16 cellular contexts compared by ENCODE assay signal in the genomic region with DNA sequence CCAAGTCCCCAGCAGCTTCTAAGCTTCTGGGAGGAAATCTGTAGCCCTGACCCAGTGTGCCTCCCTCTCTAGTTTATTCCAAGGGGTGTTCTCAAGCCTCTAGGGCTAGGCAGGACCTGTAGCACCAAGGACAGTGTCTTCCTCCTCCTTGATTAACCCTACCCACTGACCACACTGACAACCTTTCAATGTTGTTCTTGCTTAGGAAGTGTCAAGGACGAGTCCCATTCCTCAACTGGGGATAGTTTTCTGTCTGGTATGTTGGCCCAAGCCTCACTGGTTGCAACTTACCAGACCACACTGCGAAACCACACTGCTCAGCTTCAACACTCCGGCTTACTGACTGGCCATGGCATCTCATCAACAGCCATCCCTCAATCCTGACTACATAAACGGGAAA.
DNase-seq lines count a peak whose midpoint lies in the region; ATAC-seq and TF ChIP-seq lines count a peak whose summit lies in the region.
"Had no signal": no experiment of that assay in that cellular context is flagged by ENCODE, and none has a peak within 500 bp of the region (broad histone marks: within the 10 kb centered on the region; RNA-seq: fewer than 3 reads in every experiment).

No MANE protein-coding gene starts in this region.

- 80 to 84% methylated on average over 4 of the region's 4 CpGs for WGBS in GM23248 (ENCODE audit: low coverage in 1 of 2, low lambda C conversion rate in 2 of 2, missing lambda C conversion rate in 2 of 2), 2 experiments

- H3F3A ChIP-seq in GM23248 (ENCODE audit: insufficient read depth), result no peaks in the 10 kb centered on the region; the same call in 1 of the 2 replicates

- no peak for TF ChIP-seq CTCF in CD8-positive, alpha-beta T cell (IDR thresholded peaks at IDR 0.05)
- no peak for TF ChIP-seq CTCF in coronary artery (IDR thresholded peaks at IDR 0.05)

- H3K9me3 ChIP-seq in CD8-positive, alpha-beta T cell (ENCODE audit: low read length), result no peaks in the 10 kb centered on the region
- H3K9me3 ChIP-seq in GM23248 (ENCODE audit: low read depth), result no peaks in the 10 kb centered on the region

- H2AFZ ChIP-seq in GM23248, result no peak overlapping the region

- H3K4me1 Mint-ChIP-seq in CD8-positive, alpha-beta T cell (ENCODE audit: low read depth), result peaks cover 80% of the 10 kb centered on the region

- no peak for DNase-seq in CD8-positive, alpha-beta T cell
- DNase-seq in coronary artery (ENCODE audit: low spot score) (no peak), posterior vena cava (ENCODE audit: low spot score) (peak; percentile 7), C1 segment of cervical spinal cord (lab: John Stamatoyannopoulos, UW) (no peak), GM23248 (no peak), DMS79 treated with DMSO at 0.1 percent for 48 hours (lab: John Stamatoyannopoulos, UW) (no peak)
- no peak for DNase-seq in stimulated activated naive CD4-positive, alpha-beta T cell (lab: John Stamatoyannopoulos, UW)
- DNase-seq: anterior cingulate cortex; effector CD8-positive, alpha-beta T cell; GDM1; mesendoderm; NCI-H1694; NCI-H774; Right ventricle myocardium superior; stimulated activated CD8-positive, alpha-beta memory T cell treated with anti-CD3 and anti-CD28 coated beads, Interleukin-4, amount 100 ng/mL, for 48 hours had no signal

- peak overlapping the region; percentile 22 for H3K4me3 Mint-ChIP-seq in CD8-positive, alpha-beta T cell

- no peaks in the 10 kb centered on the region for H4K20me1 ChIP-seq in GM23248 (ENCODE audit: insufficient read depth)

- H3K79me2 ChIP-seq in GM23248 (ENCODE audit: insufficient read depth), result peaks cover 56% of the 10 kb centered on the region

- in situ Hi-C loops in GM23248 (cut with MboI), result loop anchor here (25.0 kb wide), 1 partner anchor 444 kb away; no protein-coding TSS in a partner anchor

- CTCF ChIA-PET in CD8-positive, alpha-beta T cell (lab: Charles Lee), result interaction anchor here (1.1 to 5.9 kb wide), 7 partner anchors 13 to 188 kb away, joined by 3 to 36 read pairs (median 5); no protein-coding TSS in a partner anchor

- H3K9me3 Mint-ChIP-seq in CD8-positive, alpha-beta T cell, result no peaks in the 10 kb centered on the region

- H3K36me3 ChIP-seq in CD8-positive, alpha-beta T cell (ENCODE audit: insufficient read depth, low read length), result no peaks in the 10 kb centered on the region
- H3K36me3 ChIP-seq in GM23248 (ENCODE audit: low read depth), result no peaks in the 10 kb centered on the region; the same call in 1 of the 2 replicates

- no peak overlapping the region for H3K27ac Mint-ChIP-seq in CD8-positive, alpha-beta T cell

- POLR2A ChIA-PET in CD8-positive, alpha-beta T cell (lab: Charles Lee), result interaction anchor here (1.3 kb wide), 1 partner anchor 9 kb away, joined by 4 read pairs; no protein-coding TSS in a partner anchor

- H3K4me3 ChIP-seq in CD8-positive, alpha-beta T cell (ENCODE audit: low read depth, low read length), result no peak overlapping the region
- H3K4me3 ChIP-seq in coronary artery (no peak overlapping the region), GM23248 (no peak overlapping the region)

- H3K27me3 Mint-ChIP-seq in CD8-positive, alpha-beta T cell (ENCODE audit: low read depth), result no peaks in the 10 kb centered on the region

- no peak for ATAC-seq in CD8-positive, alpha-beta T cell

- no peaks in the 10 kb centered on the region for H3K9me2 ChIP-seq in GM23248 (ENCODE audit: insufficient read depth)

- intact Hi-C loops in CD8-positive, alpha-beta T cell (cut with DNase I, micrococcal nuclease), result no loop called here
- intact Hi-C loops in posterior vena cava (cut with DNase I), result no loop called here

- H3K36me3 Mint-ChIP-seq in CD8-positive, alpha-beta T cell, result peaks cover 64% of the 10 kb centered on the region

- H3K4me1 ChIP-seq in CD8-positive, alpha-beta T cell (ENCODE audit: insufficient read depth, low read length), result peaks cover 69% of the 10 kb centered on the region
- peaks cover 12% of the 10 kb centered on the region; the same call in 1 of the 2 replicates for H3K4me1 ChIP-seq in GM23248 (ENCODE audit: insufficient read depth)

- no peaks in the 10 kb centered on the region for H3K27me3 ChIP-seq in CD8-positive, alpha-beta T cell (ENCODE audit: insufficient read depth, low read length)
- no peaks in the 10 kb centered on the region for H3K27me3 ChIP-seq in GM23248 (replicated peaks; ENCODE audit: insufficient read depth)

- no peak overlapping the region for H3K27ac ChIP-seq in CD8-positive, alpha-beta T cell (ENCODE audit: low read depth, low read length)
- H3K27ac ChIP-seq in coronary artery (peak overlapping the region; percentile 24 to 33), GM23248 (no peak overlapping the region)

- H3K9ac ChIP-seq in GM23248, result no peak overlapping the region

- H3K4me2 ChIP-seq in GM23248 (ENCODE audit: unreplicated experiment), result no peak overlapping the region

TF ChIP-seq in PFSK-1, 5 proteins besides CTCF, POLR2A, EP300 and RAD21:
- no peak for TF ChIP-seq POLR2AphosphoS5 (IDR thresholded peaks at IDR 0.05; ENCODE audit: low read depth, low read length)
- TF ChIP-seq REST (IDR thresholded peaks at IDR 0.05; ENCODE audit: insufficient read depth in 1 of 2, low read depth in 2 of 2, low read length in 2 of 2), result peak; percentile 75 to 89
- no peak for TF ChIP-seq SIN3A (IDR thresholded peaks at IDR 0.05; ENCODE audit: borderline replicate concordance, insufficient read depth, low read length)
- no peak for TF ChIP-seq TAF1 (IDR thresholded peaks at IDR 0.05; ENCODE audit: borderline replicate concordance, insufficient read depth, low read length)
TF ChIP-seq in PFSK-1: peak in this region for 1.

Comparison
In these comparisons a context has a peak if more than half of its experiments do, and no peak if none do; other contexts are left out.
1. H3K27ac ChIP-seq: peak in coronary artery (2 of 2); none in CD8-positive, alpha-beta T cell (single experiment) and GM23248 (single experiment).